In genomic region chr11:13761250-13761649, GRCh38 we compare ENCODE assay signal across 1 cellular context.
TF ChIP-seq lines count a peak whose summit lies in the region.

No MANE protein-coding gene starts in this region.

TF ChIP-seq in HCT116, 20 proteins besides CTCF, POLR2A, EP300 and RAD21 (continued from another document):
- no peak for TF ChIP-seq SP1 (IDR thresholded peaks at IDR 0.05; ENCODE audit: low read depth)
- TF ChIP-seq, protein P1, sequence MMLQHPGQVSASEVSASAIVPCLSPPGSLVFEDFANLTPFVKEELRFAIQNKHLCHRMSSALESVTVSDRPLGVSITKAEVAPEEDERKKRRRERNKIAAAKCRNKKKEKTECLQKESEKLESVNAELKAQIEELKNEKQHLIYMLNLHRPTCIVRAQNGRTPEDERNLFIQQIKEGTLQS (IDR thresholded peaks at IDR 0.05), result no peak
- no peak for TF ChIP-seq TCF7L2 (IDR thresholded peaks at IDR 0.05; ENCODE audit: borderline replicate concordance, extremely low read depth, insufficient read depth, insufficient read length)
- no peak for TF ChIP-seq CBX3 (IDR thresholded peaks at IDR 0.05; ENCODE audit: low read depth)
- no peak for TF ChIP-seq CEBPB (IDR thresholded peaks at IDR 0.05; ENCODE audit: low read depth)
- no peak for TF ChIP-seq REST (IDR thresholded peaks at IDR 0.05; ENCODE audit: low read depth)
- no peak for TF ChIP-seq SIN3A (IDR thresholded peaks at IDR 0.05; ENCODE audit: low read depth)
TF ChIP-seq in HCT116: peak in this region for 0.
